Comparison of ENCODE assay signal across 9 cellular contexts in the genomic region with DNA sequence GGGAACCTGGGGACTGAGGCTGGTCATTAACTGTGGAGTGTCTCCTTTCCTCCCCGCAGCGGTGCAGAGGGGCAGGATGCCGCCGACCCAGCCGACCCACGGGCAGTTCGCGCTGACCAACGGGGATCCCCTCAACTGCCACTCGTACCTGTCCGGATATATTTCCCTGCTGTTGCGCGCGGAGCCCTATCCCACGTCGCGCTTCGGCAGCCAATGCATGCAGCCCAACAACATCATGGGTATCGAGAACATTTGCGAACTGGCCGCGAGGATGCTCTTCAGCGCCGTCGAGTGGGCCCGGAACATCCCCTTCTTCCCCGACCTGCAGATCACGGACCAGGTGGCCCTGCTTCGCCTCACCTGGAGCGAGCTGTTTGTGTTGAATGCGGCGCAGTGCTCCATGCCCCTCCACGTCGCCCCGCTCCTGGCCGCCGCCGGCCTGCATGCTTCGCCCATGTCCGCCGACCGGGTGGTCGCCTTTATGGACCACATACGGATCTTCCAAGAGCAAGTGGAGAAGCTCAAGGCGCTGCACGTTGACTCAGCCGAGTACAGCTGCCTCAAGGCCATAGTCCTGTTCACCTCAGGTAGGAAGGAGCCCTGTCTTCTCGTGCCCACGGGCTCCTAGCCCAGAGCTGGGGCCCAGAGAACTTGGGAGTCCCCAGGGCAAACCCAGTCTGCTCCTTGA. TPM values are rescaled to one million over a fixed set of nuclear protein-coding genes. Genes with fewer than 3 reads are reported as not detected.
A peak's percentile ranks its signal among the peaks of the same experiment; 100 is the strongest.
DNase-seq lines count a peak whose midpoint lies in the region; ATAC-seq and TF ChIP-seq lines count a peak whose summit lies in the region.
"Had no signal": no experiment of that assay in that cellular context is flagged by ENCODE, and none has a peak within 500 bp of the region (broad histone marks: within the 10 kb centered on the region; RNA-seq: fewer than 3 reads in every experiment).

No MANE protein-coding gene starts in this region.

- ATAC-seq in HG02885 (IDR thresholded peaks at IDR 0.05; ENCODE audit: poor library complexity, unreplicated experiment): no peak

- no peaks in the 10 kb centered on the region for H3K9me2 ChIP-seq in GM23248 (ENCODE audit: insufficient read depth)

- peaks cover 87% of the 10 kb centered on the region for H3K79me2 ChIP-seq in GM23248 (ENCODE audit: insufficient read depth)

- H3K4me2 ChIP-seq in GM23248 (ENCODE audit: unreplicated experiment): peak overlapping the region; percentile 99

- peak overlapping the region; percentile 93 for H3K9ac ChIP-seq in GM23248
- H3K9ac ChIP-seq in iPS-20b (ENCODE audit: low read depth, low read length): no peak overlapping the region
- peak overlapping the region; percentile 85 to 90 (median 87) for H3K9ac ChIP-seq in skeletal muscle tissue (ENCODE audit: low read depth in 1 of 3, low read length in 3 of 3)

- H3K4me1 ChIP-seq in GM23248 (ENCODE audit: insufficient read depth) (peaks cover 29% of the 10 kb centered on the region), iPS-20b (ENCODE audit: insufficient read depth, low read length) (peaks cover 31% of the 10 kb centered on the region), skeletal muscle tissue (ENCODE audit: control insufficient read depth in 3 of 3, insufficient read depth in 3 of 3, low read length in 3 of 3) (peaks cover 17 to 33% (median 29%) of the 10 kb centered on the region in 3 donors)

- peak overlapping the region; percentile 99 for H3K4me3 ChIP-seq in GM23248
- peak overlapping the region; percentile 36; the same call in 1 of the 2 replicates for H3K4me3 ChIP-seq in iPS-20b (ENCODE audit: low read length)
- H3K4me3 ChIP-seq in skeletal muscle tissue (ENCODE audit: low read length in 3 of 3): peak overlapping the region; percentile 74 to 98 (median 82)

- in situ Hi-C loops in GM23248 (cut with MboI): no loop called here

- H2AFZ ChIP-seq in GM23248: no peak overlapping the region

- DNase-seq in GM23248 (no peak), astrocyte of the hippocampus (ENCODE audit: low read depth, low spot score) (peak; percentile 10), NCI-H2029 (lab: John Stamatoyannopoulos, UW) (no peak), HEK293T (ENCODE audit: extremely low spot score) (no peak)
- DNase-seq in stimulated activated naive CD4-positive, alpha-beta T cell (lab: John Stamatoyannopoulos, UW): no peak
- DNase-seq: T-helper 1 cell had no signal

- CTCF ChIA-PET in HEK293T (lab: Yijun Ruan, JAX): interaction anchor here (1.0 kb wide), 1 partner anchor 20 kb away, joined by 3 read pairs; no protein-coding TSS in a partner anchor

- no peaks in the 10 kb centered on the region for H3K9me3 ChIP-seq in GM23248 (ENCODE audit: low read depth)
- H3K9me3 ChIP-seq in iPS-20b (ENCODE audit: insufficient read depth, low read depth, low read length): no peaks in the 10 kb centered on the region; the same call in 1 of the 2 replicates
- H3K9me3 ChIP-seq in skeletal muscle tissue (ENCODE audit: control insufficient read depth in 3 of 3, low read length in 3 of 3): no peaks in the 10 kb centered on the region

- H3K36me3 ChIP-seq in GM23248 (ENCODE audit: low read depth) (peaks cover 43% of the 10 kb centered on the region), iPS-20b (ENCODE audit: insufficient read depth, low read depth, low read length) (no peaks in the 10 kb centered on the region), skeletal muscle tissue (ENCODE audit: control insufficient read depth in 3 of 3, insufficient read depth in 3 of 3, low read length in 3 of 3) (peaks cover 15 to 20% (median 17%) of the 10 kb centered on the region in 3 donors)

- peak overlapping the region; percentile 19; the same call in 1 of the 2 replicates for H3K27ac ChIP-seq in GM23248
- H3K27ac ChIP-seq in iPS-20b (ENCODE audit: low read length): no peak overlapping the region
- H3K27ac ChIP-seq in skeletal muscle tissue (ENCODE audit: low read depth, low read length): peak overlapping the region; percentile 82

- H4K20me1 ChIP-seq in GM23248 (ENCODE audit: insufficient read depth): no peaks in the 10 kb centered on the region

- WGBS in GM23248 (ENCODE audit: low coverage in 1 of 2, low lambda C conversion rate in 2 of 2, missing lambda C conversion rate in 2 of 2), 2 experiments: 86 to 92% methylated on average over 32 to 49 of the region's 49 CpGs

- peaks cover 52% of the 10 kb centered on the region for H3F3A ChIP-seq in GM23248 (ENCODE audit: insufficient read depth)

- POLR2A ChIA-PET in HEK293T (lab: Yijun Ruan, JAX): interaction anchor here (1.2 to 4.7 kb wide), 3 partner anchors 9 to 26 kb away, joined by 5 to 27 read pairs (median 8); no protein-coding TSS in a partner anchor

- H3K27me3 ChIP-seq in GM23248 (replicated peaks; ENCODE audit: insufficient read depth) (no peaks in the 10 kb centered on the region), iPS-20b (ENCODE audit: insufficient read depth, low read length) (peaks cover 95% of the 10 kb centered on the region), skeletal muscle tissue (ENCODE audit: control insufficient read depth in 3 of 3, insufficient read depth in 3 of 3, low read length in 3 of 3) (peaks cover 0 to 4% (median 3%) of the 10 kb centered on the region in 3 donors)

TF ChIP-seq in HEK293T, 16 proteins besides CTCF, POLR2A, EP300 and RAD21:
- TF ChIP-seq FOXK2 (IDR thresholded peaks at IDR 0.05) (no peak), LEF1 (IDR thresholded peaks at IDR 0.05; ENCODE audit: borderline replicate concordance) (no peak), FOXM1 (IDR thresholded peaks at IDR 0.05; ENCODE audit: borderline replicate concordance) (no peak), NFRKB (IDR thresholded peaks at IDR 0.05) (no peak), FOXA1 (IDR thresholded peaks at IDR 0.05) (no peak), HDGF (IDR thresholded peaks at IDR 0.05; ENCODE audit: borderline replicate concordance) (no peak), SP1 (IDR thresholded peaks at IDR 0.05) (no peak), L3MBTL2 (conservative IDR thresholded peaks at IDR 0.05) (no peak), ARNT (IDR thresholded peaks at IDR 0.05) (no peak), BHLHE40 (IDR thresholded peaks at IDR 0.05; ENCODE audit: borderline replicate concordance) (no peak), CTBP1 (IDR thresholded peaks at IDR 0.05; ENCODE audit: borderline replicate concordance) (no peak), ELF4 (IDR thresholded peaks at IDR 0.05) (no peak), ZNF384 (IDR thresholded peaks at IDR 0.05) (no peak), TARDBP (IDR thresholded peaks at IDR 0.05) (no peak), SUZ12 (IDR thresholded peaks at IDR 0.05) (no peak)
- TF ChIP-seq, protein P1, sequence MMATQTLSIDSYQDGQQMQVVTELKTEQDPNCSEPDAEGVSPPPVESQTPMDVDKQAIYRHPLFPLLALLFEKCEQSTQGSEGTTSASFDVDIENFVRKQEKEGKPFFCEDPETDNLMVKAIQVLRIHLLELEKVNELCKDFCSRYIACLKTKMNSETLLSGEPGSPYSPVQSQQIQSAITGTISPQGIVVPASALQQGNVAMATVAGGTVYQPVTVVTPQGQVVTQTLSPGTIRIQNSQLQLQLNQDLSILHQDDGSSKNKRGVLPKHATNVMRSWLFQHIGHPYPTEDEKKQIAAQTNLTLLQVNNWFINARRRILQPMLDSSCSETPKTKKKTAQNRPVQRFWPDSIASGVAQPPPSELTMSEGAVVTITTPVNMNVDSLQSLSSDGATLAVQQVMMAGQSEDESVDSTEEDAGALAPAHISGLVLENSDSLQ (IDR thresholded peaks at IDR 0.05): no peak

RNA-seq across cellular contexts. Expression of gene NR2F2, which starts 3.7 kb away (rescaled TPM):
- 5.9 and 7.3 TPM in 2 replicates for total RNA-seq in GM23248 (2014; rRNA removed; shearing (Covaris generic))
- polyA plus RNA-seq in GM23248 (2016; fragmentation: Nextera tagmentation; extraction: Ambion mirVana): 23.8 and 25.1 TPM in 2 replicates
- 12.0 TPM for total RNA-seq in skeletal muscle tissue

Comparison
In these comparisons a context has a peak if more than half of its experiments do, and no peak if none do; other contexts are left out.
1. H3K4me3 ChIP-seq: peak in every context shown above with its lines; median percentile 99 in GM23248; 82 in skeletal muscle tissue; 36 in iPS-20b.